In the genomic region with DNA sequence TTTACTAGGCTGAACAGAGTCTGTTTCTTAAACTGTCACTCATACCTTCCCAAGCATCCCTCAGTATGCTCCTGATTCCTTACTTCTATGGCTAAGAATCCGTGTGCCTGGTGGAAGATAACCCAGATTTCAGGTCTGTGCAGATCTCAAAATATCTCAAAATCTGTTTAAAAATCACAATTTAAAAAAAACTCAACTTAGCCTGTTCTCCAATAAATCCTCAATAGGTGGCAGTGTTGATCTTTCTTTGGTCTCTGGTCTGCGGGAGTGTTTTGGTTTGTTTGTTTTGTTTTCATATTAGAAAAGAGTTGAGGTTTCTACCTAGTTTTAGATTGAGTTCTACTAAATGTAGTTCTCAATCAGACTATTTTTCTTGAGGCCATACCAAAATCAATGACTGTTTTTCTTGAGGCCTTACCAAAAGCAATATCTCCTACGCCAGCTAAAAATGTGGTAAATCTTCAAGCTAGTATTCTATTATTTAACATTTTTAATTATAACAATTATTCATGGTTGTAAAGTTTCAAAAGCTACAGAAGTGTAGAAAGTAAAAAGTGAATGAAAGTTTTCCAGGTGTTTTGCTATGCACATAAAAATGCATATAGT, we compare ENCODE assay signal across 8 cellular contexts. TPM values are rescaled to one million over a fixed set of nuclear protein-coding genes. Genes with fewer than 3 reads are reported as not detected.
DNase-seq lines count a peak whose midpoint lies in the region; ATAC-seq, FAIRE-seq and TF ChIP-seq lines count a peak whose summit lies in the region.

No MANE protein-coding gene starts in this region.

- FAIRE-seq in GM12891 (lab: Jason Lieb, UNC): peak; percentile 13

- H3K4me1 Mint-ChIP-seq in brain: peaks cover 9% of the 10 kb centered on the region

- H3K27ac Mint-ChIP-seq in brain: peak overlapping the region in 2 of 5 experiments; percentile 9 to 13

- H3K9me3 Mint-ChIP-seq in brain: no peaks in the 10 kb centered on the region

- H3K27me3 Mint-ChIP-seq in brain: peaks cover 36% of the 10 kb centered on the region

- TF ChIP-seq POLR2A in GM12891 (IDR thresholded peaks at IDR 0.05; ENCODE audit: low read depth, low read length): no peak

- TF ChIP-seq CTCF in AG09309 (IDR thresholded peaks at IDR 0.05; ENCODE audit: control insufficient read depth, insufficient read depth, low read depth, low read length, missing control alignments) (peak; percentile 52), brain (conservative IDR thresholded peaks at IDR 0.05) (peak; percentile 77 to 88)

- H3K4me3 ChIP-seq in AG09309 (ENCODE audit: control insufficient read depth, low read depth, low read length): no peak overlapping the region

- no peak overlapping the region for H3K4me3 Mint-ChIP-seq in brain

- no peak for ATAC-seq in GM18867 (IDR thresholded peaks at IDR 0.05; ENCODE audit: unreplicated experiment)

- no peaks in the 10 kb centered on the region for H3K36me3 Mint-ChIP-seq in brain

- DNase-seq in AG09309 (ENCODE audit: low read depth) (no peak), GM12891 (ENCODE audit: insufficient read length, low spot score) (no peak), NCI-H2081 treated with DMSO at 0.1 percent for 48 hours (lab: John Stamatoyannopoulos, UW) (peak; percentile 6), lung microvascular endothelial cell (ENCODE audit: low read depth in 2 of 2) (peak; percentile 57 to 71), mucosa of gallbladder (ENCODE audit: low spot score) (no peak)
- no peak for DNase-seq in stimulated activated CD4-positive, alpha-beta T cell treated with anti-CD3 and anti-CD28 coated beads, Interleukin-15, amount 100 ng/mL, for 24 hours

TF ChIP-seq in GM12891, 5 proteins besides CTCF, POLR2A, EP300 and RAD21:
- TF ChIP-seq POU2F2 (IDR thresholded peaks at IDR 0.05; ENCODE audit: low read depth, low read length): no peak
- no peak for TF ChIP-seq POLR2AphosphoS5 (IDR thresholded peaks at IDR 0.05; ENCODE audit: low read depth, low read length)
- no peak for TF ChIP-seq SPI1 (IDR thresholded peaks at IDR 0.05; ENCODE audit: low read depth, low read length)
- TF ChIP-seq TAF1 (IDR thresholded peaks at IDR 0.05; ENCODE audit: low read depth, low read length): no peak
- TF ChIP-seq PAX5 (IDR thresholded peaks at IDR 0.05; ENCODE audit: insufficient read depth, low read length, severe bottlenecking): no peak

RNA-seq across cellular contexts. Expression of gene TGFBR1, which starts 57.9 kb away (rescaled TPM):
- 4.2 TPM for polyA plus RNA-seq in GM12891 (2012; ENCODE audit: low read depth, missing spikeins)
- polyA plus RNA-seq in brain (ENCODE audit: insufficient read depth, low read depth, low replicate concordance): 7.0 TPM
- total RNA-seq in lung microvascular endothelial cell (10.2 and 13.5 TPM in 2 replicates), mucosa of gallbladder (69.2 TPM)

RNA-seq across cellular contexts. Expression of gene ALG2, which starts 58.9 kb away (rescaled TPM):
- 25.7 TPM for polyA plus RNA-seq in GM12891 (2012; ENCODE audit: low read depth, missing spikeins)
- 16.1 TPM for polyA plus RNA-seq in brain (ENCODE audit: insufficient read depth, low read depth, low replicate concordance)
- total RNA-seq in lung microvascular endothelial cell: 28.1 and 46.6 TPM in 2 replicates
- 43.1 TPM for total RNA-seq in mucosa of gallbladder

RNA-seq across cellular contexts. Expression of gene SEC61B, which starts 59.2 kb away (rescaled TPM):
- 570 TPM for polyA plus RNA-seq in GM12891 (2012; ENCODE audit: low read depth, missing spikeins)
- polyA plus RNA-seq in brain (ENCODE audit: insufficient read depth, low read depth, low replicate concordance): 249 TPM
- total RNA-seq in lung microvascular endothelial cell (88.1 and 90.4 TPM in 2 replicates), mucosa of gallbladder (123 TPM)

Comparison
In these comparisons a context has a peak if more than half of its experiments do, and no peak if none do; other contexts are left out.
1. DNase-seq: peak in NCI-H2081 treated with DMSO at 0.1 percent for 48 hours (single experiment) and lung microvascular endothelial cell (2 of 2); none in AG09309 (single experiment), GM12891 (single experiment), mucosa of gallbladder (single experiment) and stimulated activated CD4-positive, alpha-beta T cell treated with anti-CD3 and anti-CD28 coated beads, Interleukin-15, amount 100 ng/mL, for 24 hours (single experiment).